Comparison of ENCODE assay signal across 35 cellular contexts in genomic region chr3:10467204-10467603, GRCh38. TPM values are rescaled to one million over a fixed set of nuclear protein-coding genes. Genes with fewer than 3 reads are reported as not detected.
"Had no signal": no experiment of that assay in that cellular context is flagged by ENCODE, and none has a peak within 500 bp of the region (broad histone marks: within the 10 kb centered on the region; RNA-seq: fewer than 3 reads in every experiment).

No MANE protein-coding gene starts in this region.

- H3K27ac Mint-ChIP-seq: activated CD4-positive, alpha-beta memory T cell treated with anti-CD3 and anti-CD28 coated beads for 36 hours; activated CD4-positive, alpha-beta T cell treated with anti-CD3 and anti-CD28 coated beads for 36 hours; activated CD4-positive, alpha-beta T cell treated with anti-CD3 and anti-CD28 coated beads, Interleukin-2, amount 10 ng/mL, durations not matched to agents 24 days and 14 days; activated CD8-positive, alpha-beta memory T cell treated with anti-CD3 and anti-CD28 coated beads, Interleukin-2, amount 10 ng/mL, durations not matched to agents 7 days and 5 days; activated CD8-positive, alpha-beta T cell treated with anti-CD3 and anti-CD28 coated beads, Interleukin-2, amount 10 ng/mL, durations not matched to agents 7 days and 5 days; activated naive CD4-positive, alpha-beta T cell treated with anti-CD3 and anti-CD28 coated beads for 36 hours; activated naive CD4-positive, alpha-beta T cell treated with anti-CD3 and anti-CD28 coated beads, Interleukin-2, amount 50 U/mL, for 24 hours; activated naive CD8-positive, alpha-beta T cell treated with anti-CD3 and anti-CD28 coated beads for 36 hours; activated naive CD8-positive, alpha-beta T cell treated with anti-CD3 and anti-CD28 coated beads, Interleukin-2, amount 50 U/mL, for 24 hours; activated T-helper 1 cell treated with anti-CD3 and anti-CD28 coated beads, Interleukin-12 subunit alpha, Interleukin-12 subunit beta, Interleukin-2, Interleukin-4 antibody, amounts not matched to agents 30 ng/mL and 10 ng/mL and 1 ng/mL, durations not matched to agents 14 hours and 24 hours and 36 hours; activated T-helper 2 cell treated with anti-CD3 and anti-CD28 coated beads, Interferon-gamma antibody, Interleukin-2, Interleukin-4, amounts not matched to agents 10 μg/mL and 5 μg/mL and 100 μg/mL, durations not matched to agents 14 hours and 24 hours and 36 hours; T-helper 17 cell; T-helper 2 cell treated with Interferon-gamma antibody and Interleukin-4, amounts not matched to agents 5 μg/mL and 100 μg/mL, for 36 hours had no signal

- H3K36me3 ChIP-seq: ascending aorta, brain microvascular endothelial cell, esophagus muscularis mucosa, gastroesophageal sphincter had no signal

- DNase-seq: activated CD4-positive, alpha-beta memory T cell treated with anti-CD3 and anti-CD28 coated beads for 36 hours; activated CD4-positive, alpha-beta T cell treated with anti-CD3 and anti-CD28 coated beads for 36 hours; activated CD4-positive, alpha-beta T cell treated with anti-CD3 and anti-CD28 coated beads, Interleukin-2, amount 10 ng/mL, durations not matched to agents 24 days and 14 days; activated CD4-positive, CD25-positive, alpha-beta regulatory T cell; activated CD4-positive, CD25-positive, alpha-beta regulatory T cell treated with anti-CD3 and anti-CD28 coated beads, Interleukin-2, amount 50 U/mL, for 72 hours; activated CD8-positive, alpha-beta memory T cell treated with anti-CD3 and anti-CD28 coated beads, Interleukin-2, amount 10 ng/mL, durations not matched to agents 7 days and 5 days; activated CD8-positive, alpha-beta memory T cell treated with anti-CD3 and anti-CD28 coated beads, Interleukin-2, amount 50 U/mL, for 4 hours; activated CD8-positive, alpha-beta T cell treated with anti-CD3 and anti-CD28 coated beads, Interleukin-2, amount 10 ng/mL, durations not matched to agents 7 days and 5 days; activated effector memory CD4-positive, alpha-beta T cell treated with anti-CD3 and anti-CD28 coated beads, Interleukin-2, amount 50 U/mL, for 16 hours; activated naive CD4-positive, alpha-beta T cell treated with anti-CD3 and anti-CD28 coated beads for 36 hours; activated naive CD8-positive, alpha-beta T cell treated with anti-CD3 and anti-CD28 coated beads for 36 hours; activated naive CD8-positive, alpha-beta T cell treated with anti-CD3 and anti-CD28 coated beads, Interleukin-2, amount 50 U/mL, for 24 hours; activated T-cell treated with anti-CD3 and anti-CD28 coated beads, Interleukin-2, amount 50 U/mL, for 1 hour; activated T-cell treated with anti-CD3 and anti-CD28 coated beads, Interleukin-2, amount 50 U/mL, for 48 hours; brain microvascular endothelial cell; cortex of kidney; dermis blood vessel endothelial cell; effector CD4-positive, alpha-beta T cell; effector memory CD8-positive, alpha-beta T cell; erythroblast; foreskin keratinocyte; T-helper 1 cell; T-helper 17 cell; T1000 had no signal

- H3K4me1 ChIP-seq: ascending aorta, foreskin keratinocyte had no signal

- ATAC-seq: activated CD4-positive, alpha-beta T cell treated with anti-CD3 and anti-CD28 coated beads for 36 hours; activated CD8-positive, alpha-beta memory T cell treated with anti-CD3 and anti-CD28 coated beads, Interleukin-2, amount 10 ng/mL, durations not matched to agents 7 days and 5 days; activated CD8-positive, alpha-beta T cell treated with anti-CD3 and anti-CD28 coated beads, Interleukin-2, amount 10 ng/mL, durations not matched to agents 7 days and 5 days; activated naive CD8-positive, alpha-beta T cell treated with anti-CD3 and anti-CD28 coated beads, Interleukin-2, amount 50 U/mL, for 24 hours; effector memory CD8-positive, alpha-beta T cell; foreskin keratinocyte; gastroesophageal sphincter; T-helper 17 cell had no signal

- H3K27me3 ChIP-seq: ascending aorta, brain microvascular endothelial cell had no signal

- H3K9me3 ChIP-seq: ascending aorta, esophagus muscularis mucosa, gastroesophageal sphincter had no signal

- H3K36me3 Mint-ChIP-seq: activated CD4-positive, alpha-beta memory T cell treated with anti-CD3 and anti-CD28 coated beads for 36 hours; activated CD8-positive, alpha-beta memory T cell treated with anti-CD3 and anti-CD28 coated beads, Interleukin-2, amount 10 ng/mL, durations not matched to agents 7 days and 5 days; activated naive CD4-positive, alpha-beta T cell treated with anti-CD3 and anti-CD28 coated beads, Interleukin-2, amount 50 U/mL, for 24 hours; activated naive CD8-positive, alpha-beta T cell treated with anti-CD3 and anti-CD28 coated beads for 36 hours had no signal

- H3K4me3 Mint-ChIP-seq: activated CD4-positive, alpha-beta memory T cell treated with anti-CD3 and anti-CD28 coated beads for 36 hours; activated CD4-positive, alpha-beta T cell treated with anti-CD3 and anti-CD28 coated beads for 36 hours; activated CD4-positive, alpha-beta T cell treated with anti-CD3 and anti-CD28 coated beads, Interleukin-2, amount 10 ng/mL, durations not matched to agents 24 days and 14 days; activated CD8-positive, alpha-beta memory T cell treated with anti-CD3 and anti-CD28 coated beads, Interleukin-2, amount 10 ng/mL, durations not matched to agents 7 days and 5 days; activated CD8-positive, alpha-beta T cell treated with anti-CD3 and anti-CD28 coated beads, Interleukin-2, amount 10 ng/mL, durations not matched to agents 7 days and 5 days; activated naive CD4-positive, alpha-beta T cell treated with anti-CD3 and anti-CD28 coated beads for 36 hours; activated naive CD4-positive, alpha-beta T cell treated with anti-CD3 and anti-CD28 coated beads, Interleukin-2, amount 50 U/mL, for 24 hours; activated naive CD8-positive, alpha-beta T cell treated with anti-CD3 and anti-CD28 coated beads for 36 hours; activated naive CD8-positive, alpha-beta T cell treated with anti-CD3 and anti-CD28 coated beads, Interleukin-2, amount 50 U/mL, for 24 hours; activated T-helper 1 cell treated with anti-CD3 and anti-CD28 coated beads, Interleukin-12 subunit alpha, Interleukin-12 subunit beta, Interleukin-2, Interleukin-4 antibody, amounts not matched to agents 30 ng/mL and 10 ng/mL and 1 ng/mL, durations not matched to agents 14 hours and 24 hours and 36 hours; central memory CD8-positive, alpha-beta T cell; effector memory CD8-positive, alpha-beta T cell; T-helper 17 cell; T-helper 2 cell treated with Interferon-gamma antibody and Interleukin-4, amounts not matched to agents 5 μg/mL and 100 μg/mL, for 36 hours had no signal

- H3K9me3 Mint-ChIP-seq: activated CD4-positive, alpha-beta memory T cell treated with anti-CD3 and anti-CD28 coated beads for 36 hours; activated CD4-positive, alpha-beta T cell treated with anti-CD3 and anti-CD28 coated beads, Interleukin-2, amount 10 ng/mL, durations not matched to agents 24 days and 14 days; activated naive CD4-positive, alpha-beta T cell treated with anti-CD3 and anti-CD28 coated beads for 36 hours; activated naive CD4-positive, alpha-beta T cell treated with anti-CD3 and anti-CD28 coated beads, Interleukin-2, amount 50 U/mL, for 24 hours; activated naive CD8-positive, alpha-beta T cell treated with anti-CD3 and anti-CD28 coated beads for 36 hours; activated naive CD8-positive, alpha-beta T cell treated with anti-CD3 and anti-CD28 coated beads, Interleukin-2, amount 50 U/mL, for 24 hours; activated T-helper 1 cell treated with anti-CD3 and anti-CD28 coated beads, Interleukin-12 subunit alpha, Interleukin-12 subunit beta, Interleukin-2, Interleukin-4 antibody, amounts not matched to agents 30 ng/mL and 10 ng/mL and 1 ng/mL, durations not matched to agents 14 hours and 24 hours and 36 hours; activated T-helper 2 cell treated with anti-CD3 and anti-CD28 coated beads, Interferon-gamma antibody, Interleukin-2, Interleukin-4, amounts not matched to agents 10 μg/mL and 5 μg/mL and 100 μg/mL, durations not matched to agents 14 hours and 24 hours and 36 hours; central memory CD8-positive, alpha-beta T cell; effector memory CD8-positive, alpha-beta T cell; T-helper 2 cell treated with Interferon-gamma antibody and Interleukin-4, amounts not matched to agents 5 μg/mL and 100 μg/mL, for 36 hours had no signal

- H3K4me1 Mint-ChIP-seq: activated CD8-positive, alpha-beta memory T cell treated with anti-CD3 and anti-CD28 coated beads, Interleukin-2, amount 10 ng/mL, durations not matched to agents 7 days and 5 days; central memory CD8-positive, alpha-beta T cell had no signal

- H3K27ac ChIP-seq: ascending aorta, brain microvascular endothelial cell, esophagus muscularis mucosa, foreskin keratinocyte, gastroesophageal sphincter had no signal

- H3K4me3 ChIP-seq: ascending aorta, esophagus muscularis mucosa, gastroesophageal sphincter had no signal

RNA-seq across cellular contexts. Expression of gene ATP2B2, which starts 38.2 kb away (rescaled TPM):
- total RNA-seq: activated CD4-positive, alpha-beta T cell treated with anti-CD3 and anti-CD28 coated beads, Interleukin-2, amount 10 ng/mL, durations not matched to agents 24 days and 14 days; activated CD8-positive, alpha-beta memory T cell treated with anti-CD3 and anti-CD28 coated beads for 36 hours; activated CD8-positive, alpha-beta memory T cell treated with anti-CD3 and anti-CD28 coated beads, Interleukin-2, amount 10 ng/mL, durations not matched to agents 7 days and 5 days; activated CD8-positive, alpha-beta T cell treated with anti-CD3 and anti-CD28 coated beads, Interleukin-2, amount 10 ng/mL, durations not matched to agents 7 days and 5 days; activated naive CD4-positive, alpha-beta T cell treated with anti-CD3 and anti-CD28 coated beads for 36 hours; activated naive CD8-positive, alpha-beta T cell treated with anti-CD3 and anti-CD28 coated beads for 36 hours; activated T-helper 1 cell treated with anti-CD3 and anti-CD28 coated beads, Interleukin-12 subunit alpha, Interleukin-12 subunit beta, Interleukin-2, Interleukin-4 antibody, amounts not matched to agents 30 ng/mL and 10 ng/mL and 1 ng/mL, durations not matched to agents 14 hours and 24 hours and 36 hours; activated T-helper 2 cell treated with anti-CD3 and anti-CD28 coated beads, Interferon-gamma antibody, Interleukin-2, Interleukin-4, amounts not matched to agents 10 μg/mL and 5 μg/mL and 100 μg/mL, durations not matched to agents 14 hours and 24 hours and 36 hours; ascending aorta; bronchial epithelial cell; dermis blood vessel endothelial cell; foreskin keratinocyte; glomerular endothelial cell; T-helper 17 cell had no signal
- polyA plus RNA-seq: foreskin keratinocyte had no signal
